Comparison of ENCODE assay signal across 27 cellular contexts in the genomic region with DNA sequence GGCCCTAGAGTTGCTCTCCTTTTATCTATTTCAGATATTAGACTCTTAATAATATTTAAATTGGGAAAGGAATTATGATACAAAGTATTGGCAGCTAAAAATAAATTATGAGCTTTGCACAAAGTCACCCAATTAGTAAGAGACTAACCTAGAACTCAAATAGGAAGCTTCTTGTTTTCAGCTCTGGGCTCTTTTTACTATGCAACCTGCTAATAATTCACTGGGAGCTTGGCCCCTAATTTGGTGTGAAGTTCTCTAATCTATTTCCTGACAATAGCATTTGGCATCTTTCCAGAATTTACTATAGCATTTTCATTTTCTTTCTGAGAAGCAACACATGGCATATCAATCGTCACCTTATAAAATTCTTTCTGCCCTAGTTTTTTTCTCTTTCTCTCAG.
"Had no signal": no experiment of that assay in that cellular context is flagged by ENCODE, and none has a peak within 500 bp of the region (broad histone marks: within the 10 kb centered on the region; RNA-seq: fewer than 3 reads in every experiment).

No MANE protein-coding gene starts in this region.

- H3K4me1 Mint-ChIP-seq: activated CD4-positive, alpha-beta T cell treated with anti-CD3 and anti-CD28 coated beads, Interleukin-2, amount 10 ng/mL, durations not matched to agents 24 days and 14 days; activated naive CD4-positive, alpha-beta T cell treated with anti-CD3 and anti-CD28 coated beads, Interleukin-2, amount 10 ng/mL, durations not matched to agents 7 days and 5 days; nephron; stimulated activated effector memory CD8-positive, alpha-beta T cell treated with anti-CD3 and anti-CD28 coated beads, Interleukin-12 subunit alpha, Interleukin-12 subunit beta, amount 100 ng/mL, for 72 hours had no signal

- H3K36me3 ChIP-seq: brain microvascular endothelial cell, gastroesophageal sphincter, thoracic aorta had no signal

- H3K27me3 Mint-ChIP-seq: activated CD4-positive, alpha-beta memory T cell treated with anti-CD3 and anti-CD28 coated beads for 36 hours; activated CD4-positive, alpha-beta T cell treated with anti-CD3 and anti-CD28 coated beads, Interleukin-2, amount 10 ng/mL, durations not matched to agents 24 days and 14 days; activated naive CD4-positive, alpha-beta T cell treated with anti-CD3 and anti-CD28 coated beads, Interleukin-2, amount 10 ng/mL, durations not matched to agents 7 days and 5 days; activated T-cell treated with anti-CD3 and anti-CD28 coated beads, Interleukin-2, amount 50 U/mL, for 24 hours; stimulated activated naive CD8-positive, alpha-beta T cell treated with anti-CD3 and anti-CD28 coated beads, Interleukin-15, Interleukin-2, amounts not matched to agents 100 ng/mL and 50 ng/mL, for 24 hours had no signal

- H3K4me3 Mint-ChIP-seq: activated CD4-positive, alpha-beta memory T cell treated with anti-CD3 and anti-CD28 coated beads for 36 hours; activated CD4-positive, alpha-beta T cell treated with anti-CD3 and anti-CD28 coated beads, Interleukin-2, amount 10 ng/mL, durations not matched to agents 24 days and 14 days; activated naive CD4-positive, alpha-beta T cell treated with anti-CD3 and anti-CD28 coated beads, Interleukin-2, amount 10 ng/mL, durations not matched to agents 7 days and 5 days; activated T-cell treated with anti-CD3 and anti-CD28 coated beads, Interleukin-2, amount 50 U/mL, for 24 hours; nephron; stimulated activated effector memory CD8-positive, alpha-beta T cell treated with anti-CD3 and anti-CD28 coated beads, Interleukin-12 subunit alpha, Interleukin-12 subunit beta, amount 100 ng/mL, for 72 hours; stimulated activated naive CD8-positive, alpha-beta T cell treated with anti-CD3 and anti-CD28 coated beads, Interleukin-15, Interleukin-2, amounts not matched to agents 100 ng/mL and 50 ng/mL, for 24 hours had no signal

- FAIRE-seq: astrocyte, endothelial cell of umbilical vein, keratinocyte, urothelium cell line had no signal

- H3K4me2 ChIP-seq: hepatocyte had no signal

- H2AFZ ChIP-seq: hepatocyte had no signal

- H3K36me3 Mint-ChIP-seq: activated CD4-positive, alpha-beta memory T cell treated with anti-CD3 and anti-CD28 coated beads for 36 hours; activated naive CD4-positive, alpha-beta T cell treated with anti-CD3 and anti-CD28 coated beads, Interleukin-2, amount 10 ng/mL, durations not matched to agents 7 days and 5 days; stimulated activated effector memory CD8-positive, alpha-beta T cell treated with anti-CD3 and anti-CD28 coated beads, Interleukin-12 subunit alpha, Interleukin-12 subunit beta, amount 100 ng/mL, for 72 hours had no signal

- H3K79me2 ChIP-seq: hepatocyte had no signal

- DNase-seq: activated CD4-positive, alpha-beta memory T cell treated with anti-CD3 and anti-CD28 coated beads for 36 hours; activated CD4-positive, alpha-beta T cell treated with anti-CD3 and anti-CD28 coated beads, Interleukin-2, amount 10 ng/mL, durations not matched to agents 24 days and 14 days; activated CD4-positive, CD25-positive, alpha-beta regulatory T cell treated with anti-CD3 and anti-CD28 coated beads, Interleukin-2, amount 50 U/mL, for 72 hours; activated CD8-positive, alpha-beta memory T cell treated with anti-CD3 and anti-CD28 coated beads, Interleukin-2, amount 50 U/mL, for 4 hours; activated gamma-delta T cell; activated naive CD4-positive, alpha-beta T cell treated with anti-CD3 and anti-CD28 coated beads, Interleukin-2, amount 10 ng/mL, durations not matched to agents 7 days and 5 days; activated T-cell treated with anti-CD3 and anti-CD28 coated beads, Interleukin-2, amount 50 U/mL, for 24 hours; amniotic stem cell; brain microvascular endothelial cell; dorsolateral prefrontal cortex; effector memory CD4-positive, alpha-beta T cell; left colon; mammary epithelial cell; stimulated activated CD4-positive, alpha-beta T cell treated with anti-CD3 and anti-CD28 coated beads, Interleukin-4, amount 100 ng/mL, for 24 hours had no signal

- H3K27ac ChIP-seq: brain microvascular endothelial cell, coronary artery, dorsolateral prefrontal cortex, gastroesophageal sphincter, hepatocyte, skin epidermis, thoracic aorta had no signal

- H3K4me1 ChIP-seq: gastroesophageal sphincter had no signal

- H3K9me3 Mint-ChIP-seq: activated CD4-positive, alpha-beta T cell treated with anti-CD3 and anti-CD28 coated beads, Interleukin-2, amount 10 ng/mL, durations not matched to agents 24 days and 14 days; nephron; stimulated activated naive CD8-positive, alpha-beta T cell treated with anti-CD3 and anti-CD28 coated beads, Interleukin-15, Interleukin-2, amounts not matched to agents 100 ng/mL and 50 ng/mL, for 24 hours had no signal

- H3K27ac Mint-ChIP-seq: activated CD4-positive, alpha-beta memory T cell treated with anti-CD3 and anti-CD28 coated beads for 36 hours; activated CD4-positive, alpha-beta T cell treated with anti-CD3 and anti-CD28 coated beads, Interleukin-2, amount 10 ng/mL, durations not matched to agents 24 days and 14 days; activated naive CD4-positive, alpha-beta T cell treated with anti-CD3 and anti-CD28 coated beads, Interleukin-2, amount 10 ng/mL, durations not matched to agents 7 days and 5 days; activated T-cell treated with anti-CD3 and anti-CD28 coated beads, Interleukin-2, amount 50 U/mL, for 24 hours; nephron; stimulated activated effector memory CD8-positive, alpha-beta T cell treated with anti-CD3 and anti-CD28 coated beads, Interleukin-12 subunit alpha, Interleukin-12 subunit beta, amount 100 ng/mL, for 72 hours; stimulated activated naive CD8-positive, alpha-beta T cell treated with anti-CD3 and anti-CD28 coated beads, Interleukin-15, Interleukin-2, amounts not matched to agents 100 ng/mL and 50 ng/mL, for 24 hours had no signal

- ATAC-seq: gastroesophageal sphincter; left colon; sciatic nerve; stimulated activated effector memory CD8-positive, alpha-beta T cell treated with anti-CD3 and anti-CD28 coated beads, Interleukin-12 subunit alpha, Interleukin-12 subunit beta, amount 100 ng/mL, for 72 hours had no signal

- H3K27me3 ChIP-seq: brain microvascular endothelial cell, dorsolateral prefrontal cortex, gastroesophageal sphincter, hepatocyte had no signal

- H3K9me3 ChIP-seq: gastroesophageal sphincter had no signal

- H3K4me3 ChIP-seq: coronary artery, dorsolateral prefrontal cortex, gastroesophageal sphincter, hepatocyte, skin epidermis, thoracic aorta had no signal
